In genomic region chr4:2820216-2820982, GRCh38 we compare ENCODE assay signal across 2 cellular contexts.
TF ChIP-seq lines count a peak whose summit lies in the region.

No MANE protein-coding gene starts in this region.

TF ChIP-seq in HCT116, 20 proteins besides CTCF, POLR2A, EP300 and RAD21 (continued from another document):
- TF ChIP-seq POLR2AphosphoS5 (IDR thresholded peaks at IDR 0.05; ENCODE audit: low read depth, low read length): no peak

TF ChIP-seq in neural cell, 6 proteins besides CTCF, POLR2A, EP300 and RAD21 (continued from another document):
- TF ChIP-seq REST (IDR thresholded peaks at IDR 0.05; ENCODE audit: borderline replicate concordance): no peak
- TF ChIP-seq TAF1 (IDR thresholded peaks at IDR 0.05; ENCODE audit: low read depth): no peak
- TF ChIP-seq POLR2AphosphoS5 (IDR thresholded peaks at IDR 0.05): no peak
- TF ChIP-seq EZH2 (IDR thresholded peaks at IDR 0.05; ENCODE audit: borderline replicate concordance, insufficient read depth, low read length, poor library complexity, severe bottlenecking): no peak
TF ChIP-seq in neural cell: peak in this region for 0.
